Comparison of ENCODE assay signal across 8 cellular contexts in genomic region chr15:85283815-85284214, GRCh38.
DNase-seq lines count a peak whose midpoint lies in the region; ATAC-seq and TF ChIP-seq lines count a peak whose summit lies in the region.
"Not testable (repeated sequence)": the region's sequence is repeated elsewhere in the genome, so short reads cannot be mapped to it uniquely, and the experiment has no call there.

No MANE protein-coding gene starts in this region.

- H3K36me3 Mint-ChIP-seq in activated B cell treated with CpG ODN at 0.5 μM for 24 hours (ENCODE audit: low read depth), result not testable (repeated sequence)

- not testable (repeated sequence) for DNase-seq in activated B cell treated with CpG ODN at 0.5 μM for 24 hours
- peak; percentile 41 for DNase-seq in renal cortical epithelial cell (ENCODE audit: low read depth)

- not testable (repeated sequence) for H3K27me3 Mint-ChIP-seq in activated B cell treated with CpG ODN at 0.5 μM for 24 hours

- CTCF ChIA-PET in activated B cell treated with CpG ODN at 0.5 μM for 24 hours (lab: Charles Lee), result not testable (repeated sequence)

- POLR2A ChIA-PET in activated B cell treated with CpG ODN at 0.5 μM for 24 hours (lab: Charles Lee), result not testable (repeated sequence)

- TF ChIP-seq CTCF in GM12873 (IDR thresholded peaks at IDR 0.05; ENCODE audit: insufficient read depth, low read depth, low read length, missing control alignments), result peak; percentile 16
- not testable (repeated sequence) for TF ChIP-seq CTCF in activated B cell treated with CpG ODN at 0.5 μM for 24 hours (IDR thresholded peaks at IDR 0.05)

- ATAC-seq in GM18873 (IDR thresholded peaks at IDR 0.05; ENCODE audit: low FRiP score, unreplicated experiment), result peak; percentile 78
- peak; percentile 79 for ATAC-seq in GM21360 (IDR thresholded peaks at IDR 0.05; ENCODE audit: unreplicated experiment)
- peak; percentile 81 for ATAC-seq in HG02588 (IDR thresholded peaks at IDR 0.05; ENCODE audit: unreplicated experiment)
- peak; percentile 68 for ATAC-seq in HG03066 (IDR thresholded peaks at IDR 0.05; ENCODE audit: low read depth, unreplicated experiment)
- peak; percentile 93 for ATAC-seq in HG03571 (IDR thresholded peaks at IDR 0.05; ENCODE audit: unreplicated experiment)
- peak; percentile 85 for ATAC-seq in activated B cell treated with CpG ODN at 0.5 μM for 24 hours (ENCODE audit: low read depth)

- peak overlapping the region; percentile 46 for H3K27ac Mint-ChIP-seq in activated B cell treated with CpG ODN at 0.5 μM for 24 hours

- H3K4me3 Mint-ChIP-seq in activated B cell treated with CpG ODN at 0.5 μM for 24 hours, result peak overlapping the region; percentile 0

- H3K9me3 Mint-ChIP-seq in activated B cell treated with CpG ODN at 0.5 μM for 24 hours, result not testable (repeated sequence)

- H3K4me1 Mint-ChIP-seq in activated B cell treated with CpG ODN at 0.5 μM for 24 hours, result peaks cover 28% of the 10 kb centered on the region

- intact Hi-C loops in activated B cell treated with CpG ODN at 0.5 μM for 24 hours (cut with micrococcal nuclease), result not testable (repeated sequence)
